8 cellular contexts compared by ENCODE assay signal in the genomic region with DNA sequence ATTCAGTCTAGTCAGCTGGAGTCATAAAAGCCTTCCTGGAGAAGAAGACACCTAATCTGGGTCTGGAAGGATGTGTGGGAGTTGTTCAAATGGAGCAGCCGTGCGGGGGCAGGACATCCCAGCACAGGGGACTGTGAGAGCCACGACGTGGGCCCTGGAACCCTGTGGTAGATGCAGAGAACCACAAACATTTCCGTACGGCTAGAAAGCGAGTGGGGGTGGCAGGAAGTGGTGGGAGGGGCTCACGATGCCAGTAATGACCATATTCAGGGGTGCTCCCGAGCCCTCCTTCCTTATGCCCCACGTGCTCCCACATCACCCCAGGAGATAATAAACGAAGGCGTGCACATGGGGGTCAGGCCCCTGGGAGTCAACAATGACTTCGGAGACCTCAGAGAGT. TPM values are rescaled to one million over a fixed set of nuclear protein-coding genes. Genes with fewer than 3 reads are reported as not detected.
DNase-seq lines count a peak whose midpoint lies in the region; ATAC-seq, FAIRE-seq and TF ChIP-seq lines count a peak whose summit lies in the region.

No MANE protein-coding gene starts in this region.

- no peaks in the 10 kb centered on the region for H3K79me2 ChIP-seq in GM12878 (ENCODE audit: control insufficient read depth, insufficient read depth, low read length)

- ATAC-seq in GM21390 (IDR thresholded peaks at IDR 0.05; ENCODE audit: unreplicated experiment): peak; percentile 60
- peak; percentile 31; the same call in 2 of the 3 replicates for ATAC-seq in GM12878

- no peak for TF ChIP-seq RAD21 in GM12878 (IDR thresholded peaks at IDR 0.05; ENCODE audit: insufficient read depth, low read depth, low read length)

- no peak overlapping the region for H3K27ac ChIP-seq in GM12878 (ENCODE audit: control insufficient read depth, insufficient read depth)
- H3K27ac ChIP-seq in sigmoid colon: peak overlapping the region; percentile 43 to 80 (median 65)

- H3K36me3 ChIP-seq in GM12878 (ENCODE audit: control insufficient read depth in 2 of 2, insufficient read depth in 2 of 2, low read length in 1 of 2) (no peaks in the 10 kb centered on the region), sigmoid colon (no peaks in the 10 kb centered on the region)

- TF ChIP-seq POLR2A in GM12878 (IDR thresholded peaks at IDR 0.05; ENCODE audit: low read depth, low read length) (no peak), sigmoid colon (IDR thresholded peaks at IDR 0.05) (no peak)

- H3K4me2 ChIP-seq in GM12878 (ENCODE audit: control insufficient read depth, insufficient read depth): peak overlapping the region; percentile 25; the same call in 1 of the 2 replicates

- CTCF ChIA-PET in GM12878 (lab: Yijun Ruan, JAX): interaction anchor here (1.3 to 1.6 kb wide), 2 partner anchors 14 to 40 kb away, joined by 3 to 4 read pairs; no protein-coding TSS in a partner anchor

- no peaks in the 10 kb centered on the region for H3K27me3 Mint-ChIP-seq in T-helper 1 cell treated with Interleukin-12 subunit alpha and Interleukin-12 subunit beta and Interleukin-4 antibody, amounts not matched to agents 30 μg/mL and 1 μg/mL, for 36 hours (ENCODE audit: low read depth)

- H4K20me1 ChIP-seq in GM12878 (ENCODE audit: control insufficient read depth, insufficient read depth): no peaks in the 10 kb centered on the region

- RAD21 ChIA-PET in GM12878 (lab: Charles Lee; ENCODE audit: unreplicated experiment): no interaction called here

- H3K9me3 ChIP-seq in GM12878 (replicated peaks; ENCODE audit: control insufficient read depth, insufficient read depth, low read length): no peaks in the 10 kb centered on the region; the same call in 2 of the 3 replicates
- no peaks in the 10 kb centered on the region for H3K9me3 ChIP-seq in sigmoid colon

- 3% methylated on average over 13 of the region's 13 CpGs for WGBS in GM12878 (ENCODE audit: insufficient coverage, insufficient replicate concordance, low lambda C conversion rate, missing lambda C conversion rate)
- 22 to 32% methylated on average over 13 of the region's 13 CpGs for WGBS in sigmoid colon, 2 donors

- intact Hi-C loops in GM12878 (cut with micrococcal nuclease; ENCODE audit: unreplicated experiment): no loop called here
- intact Hi-C loops in sigmoid colon (cut with DNase I): loop anchor here (5.0 kb wide), 1 partner anchor 137 kb away; no protein-coding TSS in a partner anchor

- H3K36me3 Mint-ChIP-seq in T-helper 1 cell treated with Interleukin-12 subunit alpha and Interleukin-12 subunit beta and Interleukin-4 antibody, amounts not matched to agents 30 μg/mL and 1 μg/mL, for 36 hours (ENCODE audit: low read depth): no peaks in the 10 kb centered on the region

- POLR2A ChIA-PET in GM12878 (lab: Charles Lee): no interaction called here

- peak overlapping the region; percentile 37 for H3K27ac Mint-ChIP-seq in T-helper 1 cell treated with Interleukin-12 subunit alpha and Interleukin-12 subunit beta and Interleukin-4 antibody, amounts not matched to agents 30 μg/mL and 1 μg/mL, for 36 hours

- TF ChIP-seq EP300 in GM12878 (IDR thresholded peaks at IDR 0.05; ENCODE audit: borderline replicate concordance in 1 of 2, control insufficient read depth in 1 of 2, low read depth in 2 of 2, low read length in 2 of 2) (no peak), sigmoid colon (IDR thresholded peaks at IDR 0.05) (no peak)

- H2AFZ ChIP-seq in GM12878 (ENCODE audit: control insufficient read depth, low read depth, low read length): peak overlapping the region; percentile 58; the same call in 1 of the 2 replicates

- DNase-seq in GM12878 (ENCODE audit: low read depth, low spot score): no peak
- no peak for DNase-seq in sigmoid colon
- no peak for DNase-seq in NCI-H446 treated with DMSO at 0.1 percent for 48 hours (lab: John Stamatoyannopoulos, UW)
- no peak for DNase-seq in GM19239 (ENCODE audit: insufficient read length, low spot score)
- DNase-seq in pons (ENCODE audit: low spot score): no peak
- DNase-seq in DMS114 treated with DMSO at 0.1 percent for 48 hours (lab: John Stamatoyannopoulos, UW; ENCODE audit: unreplicated experiment): no peak

- FAIRE-seq in GM12878 (lab: Jason Lieb, UNC) (peak; percentile 62), GM19239 (lab: Jason Lieb, UNC) (no peak)

- in situ Hi-C loops in GM12878 (cut with MboI): no loop called here

- no peak for TF ChIP-seq CTCF in GM12878 (IDR thresholded peaks at IDR 0.05 in 2 of 3, conservative IDR thresholded peaks at IDR 0.05 in 1 of 3; ENCODE audit: control insufficient read depth in 2 of 3, extremely low read depth in 1 of 3, insufficient read depth in 1 of 3, low read depth in 3 of 3, low read length in 3 of 3)
- no peak for TF ChIP-seq CTCF in sigmoid colon (IDR thresholded peaks at IDR 0.05)

- BruUV-seq in GM12878 (replicated peaks; lab: Mats Ljungman, UMichigan): no TSS peak

- SMC1A ChIA-PET in GM12878 (lab: Charles Lee; ENCODE audit: uncharacterized antibody, unreplicated experiment): interaction anchor here (0.6 to 0.7 kb wide), 2 partner anchors 9 to 240 kb away, joined by 3 read pairs; no protein-coding TSS in a partner anchor

- no peak overlapping the region for H3K9ac ChIP-seq in GM12878 (ENCODE audit: control insufficient read depth, insufficient read depth, low read length)

- H3K4me3 Mint-ChIP-seq in T-helper 1 cell treated with Interleukin-12 subunit alpha and Interleukin-12 subunit beta and Interleukin-4 antibody, amounts not matched to agents 30 μg/mL and 1 μg/mL, for 36 hours: peak overlapping the region; percentile 17

- peaks cover 60% of the 10 kb centered on the region for H3K4me1 Mint-ChIP-seq in T-helper 1 cell treated with Interleukin-12 subunit alpha and Interleukin-12 subunit beta and Interleukin-4 antibody, amounts not matched to agents 30 μg/mL and 1 μg/mL, for 36 hours (ENCODE audit: low read depth)

- H3K27me3 ChIP-seq in GM12878 (replicated peaks in 1 of 2; ENCODE audit: control insufficient read depth in 2 of 2, insufficient read depth in 2 of 2, low read length in 1 of 2): no peaks in the 10 kb centered on the region; a peak in 1 of 4 replicates
- H3K27me3 ChIP-seq in sigmoid colon: no peaks in the 10 kb centered on the region

- H3K9me3 Mint-ChIP-seq in T-helper 1 cell treated with Interleukin-12 subunit alpha and Interleukin-12 subunit beta and Interleukin-4 antibody, amounts not matched to agents 30 μg/mL and 1 μg/mL, for 36 hours: no peaks in the 10 kb centered on the region

- H3K4me3 ChIP-seq in GM12878 (no peak overlapping the region), sigmoid colon (no peak overlapping the region)

- H3K4me1 ChIP-seq in GM12878 (ENCODE audit: control insufficient read depth, insufficient read depth, low read length) (peaks cover 9% of the 10 kb centered on the region), sigmoid colon (peaks cover 0 to 35% (median 23%) of the 10 kb centered on the region in 4 donors)

TF ChIP-seq in GM12878, 131 proteins besides CTCF, POLR2A, EP300 and RAD21 (continues in another document):
- TF ChIP-seq CREM (IDR thresholded peaks at IDR 0.05; ENCODE audit: low read depth): no peak
- peak; percentile 50; the same call in 1 of the 2 replicates for TF ChIP-seq EED (IDR thresholded peaks at IDR 0.05; ENCODE audit: low read depth)
- TF ChIP-seq ZNF274 (IDR thresholded peaks at IDR 0.05; ENCODE audit: insufficient read depth, insufficient read length): no peak
- peak; percentile 79 for TF ChIP-seq RUNX3 (IDR thresholded peaks at IDR 0.05; ENCODE audit: low read length)
- peak; percentile 50 to 62; a peak in 2 of 4 replicates for TF ChIP-seq SRF (IDR thresholded peaks at IDR 0.05; ENCODE audit: low read depth in 2 of 2, low read length in 2 of 2)
- no peak for TF ChIP-seq PML (IDR thresholded peaks at IDR 0.05; ENCODE audit: low read length)

RNA-seq across cellular contexts. Expression of a gene that starts 21.0 kb away (rescaled TPM):
- total RNA-seq in GM12878 (2013; cell fraction: nucleolus; rRNA removed): 0.07 and 0.48 TPM in 2 replicates
- not detected in 2 replicates for total RNA-seq in GM12878 (2014; rRNA removed)
- 0.05 TPM in 1 of 2 replicates, not detected in the other for total RNA-seq in GM12878 (2014; rRNA removed; fragmentation: Illumina TruSeq; extraction: Trizol)
- 0.43 and 0.51 TPM in 2 replicates for total RNA-seq in GM12878 (2021)
- polyA plus RNA-seq in GM12878 (2011; ENCODE audit: low read depth): not detected
- 0.01 TPM in 1 of 2 replicates, not detected in the other for polyA plus RNA-seq in GM12878 (2011; rRNA removed)
- polyA plus RNA-seq in GM12878 (2011; cell fraction: cytosol; rRNA removed): under 0.01 TPM in 1 of 2 replicates, not detected in the other
- polyA plus RNA-seq in GM12878 (2011; cell fraction: nucleus; rRNA removed): 0.03 TPM in 2 replicates
- polyA plus RNA-seq in GM12878 (2012): 0.04 TPM in 1 of 2 replicates, not detected in the other
- polyA plus RNA-seq in GM12878 (2014; fragmentation: Illumina TruSeq; extraction: Trizol): 0.01 and 0.14 TPM in 2 replicates
- not detected for polyA plus RNA-seq in GM12878 (2014; fragmentation: Nextera tagmentation; extraction: Ambion mirVana)
- polyA plus RNA-seq in GM12878 (2014; rRNA removed): 0.01 and 0.03 TPM in 2 replicates
- under 1 TPM; 0.16 to 0.19 TPM for polyA plus RNA-seq in GM12878 (2016; fragmentation: Nextera tagmentation; extraction: Ambion mirVana)
- not detected in 2 replicates for polyA minus RNA-seq in GM12878 (2011; rRNA and poly(A)+ RNA removed)
- not detected in 2 replicates for polyA minus RNA-seq in GM12878 (2011; cell fraction: cytosol; rRNA and poly(A)+ RNA removed)
- 0.60 TPM in 1 of 2 replicates, not detected in the other for polyA minus RNA-seq in GM12878 (2011; cell fraction: nucleus; rRNA and poly(A)+ RNA removed)
- total RNA-seq in sigmoid colon: 100 to 1,000 TPM; 233 to 715 (median 381) TPM
- 10 to 100 TPM in 1 of 3 donors, 1 to 10 TPM in 2; 2.8 to 66.9 (median 9.0) TPM for polyA plus RNA-seq in sigmoid colon

RNA-seq across cellular contexts. Expression of a gene that starts 52.1 kb away (rescaled TPM):
- total RNA-seq in GM12878 (2013; cell fraction: nucleolus; rRNA removed): not detected in 2 replicates
- total RNA-seq in GM12878 (2014; rRNA removed) (not detected in 2 replicates), GM12878 (2014; rRNA removed; fragmentation: Illumina TruSeq; extraction: Trizol) (not detected in 2 replicates), GM12878 (2021) (0.40 and 0.85 TPM in 2 replicates), sigmoid colon (10 to 100 TPM in 1 of 4 donors, 1 to 10 TPM in 3; 1.8 to 21.9 (median 4.6) TPM)
- not detected for polyA plus RNA-seq in GM12878 (2011; ENCODE audit: low read depth)
- polyA plus RNA-seq in GM12878 (2011; rRNA removed) (0.09 and 0.16 TPM in 2 replicates), GM12878 (2014; fragmentation: Illumina TruSeq; extraction: Trizol) (not detected in 2 replicates), GM12878 (2014; fragmentation: Nextera tagmentation; extraction: Ambion mirVana) (not detected), GM12878 (2014; rRNA removed) (not detected in 2 replicates), GM12878 (2016; fragmentation: Nextera tagmentation; extraction: Ambion mirVana) (not detected), sigmoid colon (10 to 100 TPM; 45.0 to 79.3 (median 56.2) TPM)
- polyA plus RNA-seq in GM12878 (2011; cell fraction: cytosol; rRNA removed): 0.10 TPM in 1 of 2 replicates, not detected in the other
- 0.13 and 0.22 TPM in 2 replicates for polyA plus RNA-seq in GM12878 (2011; cell fraction: nucleus; rRNA removed)
- polyA plus RNA-seq in GM12878 (2012): not detected in 2 replicates
- polyA minus RNA-seq in GM12878 (2011; rRNA and poly(A)+ RNA removed): 0.82 and 0.95 TPM in 2 replicates
- polyA minus RNA-seq in GM12878 (2011; cell fraction: cytosol; rRNA and poly(A)+ RNA removed): not detected in 2 replicates
- 0.19 and 0.24 TPM in 2 replicates for polyA minus RNA-seq in GM12878 (2011; cell fraction: nucleus; rRNA and poly(A)+ RNA removed)

Comparison
In these comparisons a context has a peak if more than half of its experiments do, and no peak if none do; other contexts are left out.
1. RNA of a gene that starts 21.0 kb away (total RNA-seq): 233 to 715 TPM in sigmoid colon; 0.05 to 0.51 TPM in GM12878; every median in the first group is over 100 times any median in the second.